Comparison of ENCODE assay signal across 18 cellular contexts in the genomic region with DNA sequence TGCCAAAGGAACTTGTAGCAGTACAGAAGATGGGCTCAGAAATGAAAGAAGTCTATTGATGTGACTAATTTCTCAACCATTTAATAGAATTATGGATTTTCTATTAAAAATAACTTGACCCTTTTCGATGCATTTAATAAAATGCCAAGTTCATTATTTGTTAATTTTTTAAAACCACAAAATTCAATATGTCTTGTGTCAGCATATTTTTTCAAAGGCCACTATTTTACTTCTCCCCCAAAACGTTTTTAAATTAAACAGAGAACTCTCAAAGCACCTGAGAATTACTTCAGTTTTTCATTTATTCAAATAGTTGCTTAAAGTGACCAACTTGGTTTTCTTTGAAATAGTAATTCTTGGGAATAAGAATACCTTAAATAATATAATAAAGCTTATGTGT. TPM values are rescaled to one million over a fixed set of nuclear protein-coding genes. Genes with fewer than 3 reads are reported as not detected.
DNase-seq lines count a peak whose midpoint lies in the region; FAIRE-seq and TF ChIP-seq lines count a peak whose summit lies in the region.
"Had no signal": no experiment of that assay in that cellular context is flagged by ENCODE, and none has a peak within 500 bp of the region (broad histone marks: within the 10 kb centered on the region; RNA-seq: fewer than 3 reads in every experiment).

No MANE protein-coding gene starts in this region.

- H3K79me1 ChIP-seq in H1 (ENCODE audit: low read depth, low read length): peaks cover 2% of the 10 kb centered on the region

- CTCF ChIA-PET in Calu3 (lab: Charles Lee) (interaction anchor here (0.6 to 4.3 kb wide), 4 partner anchors 15 to 46 kb away, joined by 3 to 23 read pairs (median 5); no protein-coding TSS in a partner anchor), H1 (lab: Charles Lee; ENCODE audit: partially characterized antibody) (interaction anchor here (1.0 to 1.9 kb wide), 5 partner anchors 10 to 136 kb away, joined by 3 to 6 read pairs (median 4); no protein-coding TSS in a partner anchor)

- peaks cover 95% of the 10 kb centered on the region for H3K4me1 Mint-ChIP-seq in Calu3 (ENCODE audit: low read depth, unreplicated experiment)
- H3K4me1 Mint-ChIP-seq in CD14-positive monocyte: peaks cover 70% of the 10 kb centered on the region

- no peak overlapping the region for H2AK5ac ChIP-seq in H1 (ENCODE audit: low read depth, low read length)

- H3K4me2 ChIP-seq in Karpas-422 (ENCODE audit: low read depth, low read length, poor library complexity, severe bottlenecking) (peak overlapping the region; percentile 5), H1 (ENCODE audit: insufficient read depth in 1 of 2, low read depth in 2 of 2, low read length in 2 of 2) (no peak overlapping the region)
- H3K4me2 ChIP-seq: BLaER1 had no signal

- no peak overlapping the region for H3K56ac ChIP-seq in H1 (replicated peaks; ENCODE audit: insufficient read length, low read depth, low read length)

- BruUV-seq in Calu3 (replicated peaks; lab: Mats Ljungman, UMichigan): no TSS peak

- H3K27me3 ChIP-seq in Karpas-422 (ENCODE audit: low read length) (no peaks in the 10 kb centered on the region), H1 (replicated peaks in 1 of 4; ENCODE audit: control insufficient read depth in 3 of 4, extremely low read depth in 1 of 4, insufficient read depth in 3 of 4, low read length in 3 of 4) (peaks cover 2 to 26% (median 14%) of the 10 kb centered on the region in 4 experiments; a peak in 6 of 7 replicates)
- H3K27me3 ChIP-seq: BLaER1 had no signal

- H3K4me3 Mint-ChIP-seq in Calu3 (ENCODE audit: low read depth, unreplicated experiment) (no peak overlapping the region), CD14-positive monocyte (no peak overlapping the region)
- H3K4me3 Mint-ChIP-seq: B cell; CD4-positive, alpha-beta T cell had no signal

- H4K5ac ChIP-seq in H1 (ENCODE audit: insufficient read length, low read depth, low read length): no peak overlapping the region

- H3K4me1 ChIP-seq in Karpas-422 (ENCODE audit: low read length) (peaks cover 98% of the 10 kb centered on the region), H1 (replicated peaks in 1 of 4; ENCODE audit: control insufficient read depth in 3 of 4, insufficient read depth in 4 of 4, low read length in 3 of 4) (peaks cover 0 to 8% (median 3%) of the 10 kb centered on the region in 4 experiments; a peak in 2 of 7 replicates)

- H3K36me3 Mint-ChIP-seq in Calu3 (ENCODE audit: insufficient read depth, unreplicated experiment): peaks cover 63% of the 10 kb centered on the region
- peaks cover 46 to 68% of the 10 kb centered on the region in 2 donors for H3K36me3 Mint-ChIP-seq in CD14-positive monocyte

- no peak overlapping the region for H2BK12ac ChIP-seq in H1 (ENCODE audit: low read depth, low read length)

- TF ChIP-seq CTCF in Calu3 (IDR thresholded peaks at IDR 0.05; ENCODE audit: unreplicated experiment) (no peak), H1 (IDR thresholded peaks at IDR 0.05; ENCODE audit: control extremely low read depth in 1 of 3, insufficient read depth in 1 of 3, low read depth in 1 of 3, low read length in 3 of 3) (no peak), CD14-positive monocyte (IDR thresholded peaks at IDR 0.05) (no peak)

- peaks cover 100% of the 10 kb centered on the region for H3K79me2 ChIP-seq in Karpas-422 (ENCODE audit: low read length)
- peaks cover 15 to 96% of the 10 kb centered on the region in 2 experiments for H3K79me2 ChIP-seq in H1 (ENCODE audit: control insufficient read depth in 1 of 2, insufficient read depth in 2 of 2, low read length in 2 of 2)

- H3K27ac ChIP-seq in Karpas-422 (ENCODE audit: low read length) (peak overlapping the region; percentile 56), H1 (ENCODE audit: low read depth, low read length) (no peak overlapping the region)
- H3K27ac ChIP-seq: BLaER1, C4-2B had no signal

- H2BK5ac ChIP-seq in H1 (ENCODE audit: low read depth, low read length): no peak overlapping the region

- no peak overlapping the region for H3K14ac ChIP-seq in H1 (ENCODE audit: insufficient read length)

- H3K4ac ChIP-seq in H1 (replicated peaks; ENCODE audit: insufficient read length, low read depth, low read length): no peak overlapping the region

- H3K36me3 ChIP-seq in Karpas-422 (ENCODE audit: insufficient read depth, low read length): peaks cover 80% of the 10 kb centered on the region
- peaks cover 0 to 7% (median 1%) of the 10 kb centered on the region in 4 experiments; a peak in 2 of 8 replicates for H3K36me3 ChIP-seq in H1 (ENCODE audit: control insufficient read depth in 2 of 4, insufficient read depth in 4 of 4, low read length in 3 of 4)

- 86% methylated on average over 2 of the region's 2 CpGs; no CpG with 5 or more reads in 1 of the 2 experiments for WGBS in H1 (ENCODE audit: extremely low coverage in 1 of 2, insufficient coverage in 1 of 2, insufficient read length in 1 of 2, insufficient replicate concordance in 2 of 2, low coverage in 1 of 2, low lambda C conversion rate in 2 of 2, missing lambda C conversion rate in 1 of 2), 2 experiments

- no peak overlapping the region for H3K18ac ChIP-seq in H1 (ENCODE audit: extremely low read depth, low read length)

- no peak for TF ChIP-seq EP300 in H1 (IDR thresholded peaks at IDR 0.05; ENCODE audit: borderline replicate concordance in 1 of 2, low read depth in 2 of 2, low read length in 2 of 2)

- no peak for TF ChIP-seq RAD21 in H1 (IDR thresholded peaks at IDR 0.05 in 1 of 2, conservative IDR thresholded peaks at IDR 0.05 in 1 of 2; ENCODE audit: low read depth in 2 of 2, low read length in 2 of 2)

- H3K9me3 Mint-ChIP-seq in Calu3 (ENCODE audit: low read depth, unreplicated experiment) (no peaks in the 10 kb centered on the region), CD14-positive monocyte (peaks cover 0 to 3% (median 0%) of the 10 kb centered on the region in 7 donors)
- H3K9me3 Mint-ChIP-seq: CD4-positive, alpha-beta T cell; CD8-positive, alpha-beta memory T cell had no signal

- H3K27me3 Mint-ChIP-seq in Calu3 (ENCODE audit: unreplicated experiment): no peaks in the 10 kb centered on the region
- no peaks in the 10 kb centered on the region for H3K27me3 Mint-ChIP-seq in CD14-positive monocyte (ENCODE audit: low read depth in 3 of 3)
- H3K27me3 Mint-ChIP-seq: B cell; CD4-positive, alpha-beta T cell; CD8-positive, alpha-beta memory T cell had no signal

- H2AFZ ChIP-seq in Karpas-422 (ENCODE audit: low read length) (no peak overlapping the region), H1 (ENCODE audit: low read length) (no peak overlapping the region)

- H3K9ac ChIP-seq in Karpas-422 (ENCODE audit: low read length) (no peak overlapping the region), H1 (replicated peaks in 1 of 4; ENCODE audit: extremely low read depth in 1 of 4, low read depth in 3 of 4, low read length in 3 of 4) (no peak overlapping the region)
- H3K9ac ChIP-seq: BLaER1 had no signal

- no peaks in the 10 kb centered on the region for H3K9me2 ChIP-seq in Karpas-422 (replicated peaks; ENCODE audit: insufficient read depth, low read length)

- no peak overlapping the region for H2BK20ac ChIP-seq in H1 (ENCODE audit: low read length)

- H3K27ac Mint-ChIP-seq in Calu3 (ENCODE audit: unreplicated experiment): peak overlapping the region; percentile 82
- peak overlapping the region in 1 of 7 donors; percentile 23 for H3K27ac Mint-ChIP-seq in CD14-positive monocyte
- H3K27ac Mint-ChIP-seq: B cell; CD4-positive, alpha-beta T cell had no signal

- TF ChIP-seq POLR2A in H1 (IDR thresholded peaks at IDR 0.05; ENCODE audit: control extremely low read depth in 1 of 2, low read depth in 2 of 2, low read length in 2 of 2): no peak

- no peak overlapping the region for H3K23ac ChIP-seq in H1 (ENCODE audit: insufficient read length)

- H4K8ac ChIP-seq in H1 (ENCODE audit: extremely low read depth, insufficient read depth, low read length): no peak overlapping the region

- H3K9me3 ChIP-seq in Karpas-422 (ENCODE audit: low read length) (no peaks in the 10 kb centered on the region), H1 (ENCODE audit: insufficient read depth in 2 of 2, low read depth in 1 of 2, low read length in 1 of 2) (no peaks in the 10 kb centered on the region)
- H3K9me3 ChIP-seq: BLaER1 had no signal

- POLR2A ChIA-PET in H1 (lab: Charles Lee; ENCODE audit: partially characterized antibody): interaction anchor here (0.6 kb wide), 1 partner anchor 10 kb away, joined by 4 read pairs; no protein-coding TSS in a partner anchor

- peaks cover 74% of the 10 kb centered on the region for H4K20me1 ChIP-seq in Karpas-422 (ENCODE audit: insufficient read depth, low read depth, low read length)
- H4K20me1 ChIP-seq in H1 (replicated peaks in 1 of 2; ENCODE audit: control insufficient read depth in 1 of 2, insufficient read depth in 2 of 2, low read length in 2 of 2): peaks cover 40 to 42% of the 10 kb centered on the region in 2 experiments

- no peak for DNase-seq in Calu3
- no peak for DNase-seq in Karpas-422
- DNase-seq in H1 (ENCODE audit: low read depth in 1 of 2, low spot score in 2 of 2): no peak
- no peak for DNase-seq in HTR-8/SVneo (ENCODE audit: insufficient read length, low spot score)
- no peak for DNase-seq in NCI-H2107 (lab: John Stamatoyannopoulos, UW)
- no peak for DNase-seq in CD14-positive monocyte (ENCODE audit: low spot score)
- DNase-seq: CD4-positive, alpha-beta T cell; CD8-positive, alpha-beta memory T cell; DMS53; DMS79 treated with DMSO at 0.1 percent for 48 hours; GF-D8; GOT3; H7; HCEC 1CT had no signal

- FAIRE-seq in H1 (lab: Jason Lieb, UNC) (no peak), HTR-8/SVneo (lab: Jason Lieb, UNC) (no peak)
- FAIRE-seq: GM12892 had no signal

- H2BK15ac ChIP-seq in H1 (ENCODE audit: low read length): no peak overlapping the region

- no peak overlapping the region for H4K91ac ChIP-seq in H1 (replicated peaks; ENCODE audit: insufficient read length, low read length)

- no peak overlapping the region for H2BK120ac ChIP-seq in H1 (replicated peaks; ENCODE audit: low read depth, low read length)

- H3K4me3 ChIP-seq in Karpas-422 (ENCODE audit: low read length) (no peak overlapping the region), H1 (ENCODE audit: extremely low read depth in 1 of 4, insufficient read depth in 2 of 4, low read depth in 3 of 4, low read length in 4 of 4) (no peak overlapping the region)
- H3K4me3 ChIP-seq: BLaER1 had no signal

- H3K23me2 ChIP-seq in H1 (ENCODE audit: low read depth, low read length): no peaks in the 10 kb centered on the region

- intact Hi-C loops in Calu3 (cut with micrococcal nuclease; ENCODE audit: unreplicated experiment): no loop called here
- intact Hi-C loops in CD14-positive monocyte (cut with micrococcal nuclease): loop anchor here in 1 of 2 donors (10.0 kb wide), 1 partner anchor 58 kb away; no protein-coding TSS in a partner anchor

RNA-seq across cellular contexts. Expression of gene TOP1, which starts 8.6 kb away (rescaled TPM):
- total RNA-seq in Calu3 (2022): 129 and 152 TPM in 2 replicates
- total RNA-seq in Karpas-422 (2014; rRNA removed; shearing (Covaris generic); ENCODE audit: low replicate concordance): 89.5 and 101 TPM in 2 replicates
- total RNA-seq in H1 (2021; fragmentation: NEBNext Ultra II Directional; extraction: Animal tissue kit (Norgen Biotek cat#: 25700)): 108 and 114 TPM in 2 replicates
- polyA plus RNA-seq in H1 (2011; rRNA removed): 5.9 and 7.4 TPM in 2 replicates
- polyA plus RNA-seq in H1 (2011; cell fraction: cytosol; rRNA removed): 15.2 TPM
- 9.0 TPM for polyA plus RNA-seq in H1 (2011; cell fraction: nucleus; rRNA removed)
- 56.8 to 90.7 TPM (median 64.1 TPM) in 4 replicates for polyA plus RNA-seq in H1 (2012, experiment 1 of 2)
- polyA plus RNA-seq in H1 (2012, experiment 2 of 2): 7.1 TPM
- polyA plus RNA-seq in H1 (2013, experiment 1 of 2): 112 TPM
- polyA plus RNA-seq in H1 (2013, experiment 2 of 2): 105 TPM
- polyA minus RNA-seq in H1 (2011; rRNA and poly(A)+ RNA removed): 9.0 and 13.1 TPM in 2 replicates
- 28.2 TPM for polyA minus RNA-seq in H1 (2011; cell fraction: cytosol; rRNA and poly(A)+ RNA removed)
- polyA minus RNA-seq in H1 (2011; cell fraction: nucleus; rRNA and poly(A)+ RNA removed): 24.8 TPM
- polyA plus RNA-seq in CD14-positive monocyte: 10 to 100 TPM in 1 of 2 donors, 1 to 10 TPM in 1; 6.9 to 11.5 TPM
